Comparison of ENCODE assay signal across 9 cellular contexts in the genomic region with DNA sequence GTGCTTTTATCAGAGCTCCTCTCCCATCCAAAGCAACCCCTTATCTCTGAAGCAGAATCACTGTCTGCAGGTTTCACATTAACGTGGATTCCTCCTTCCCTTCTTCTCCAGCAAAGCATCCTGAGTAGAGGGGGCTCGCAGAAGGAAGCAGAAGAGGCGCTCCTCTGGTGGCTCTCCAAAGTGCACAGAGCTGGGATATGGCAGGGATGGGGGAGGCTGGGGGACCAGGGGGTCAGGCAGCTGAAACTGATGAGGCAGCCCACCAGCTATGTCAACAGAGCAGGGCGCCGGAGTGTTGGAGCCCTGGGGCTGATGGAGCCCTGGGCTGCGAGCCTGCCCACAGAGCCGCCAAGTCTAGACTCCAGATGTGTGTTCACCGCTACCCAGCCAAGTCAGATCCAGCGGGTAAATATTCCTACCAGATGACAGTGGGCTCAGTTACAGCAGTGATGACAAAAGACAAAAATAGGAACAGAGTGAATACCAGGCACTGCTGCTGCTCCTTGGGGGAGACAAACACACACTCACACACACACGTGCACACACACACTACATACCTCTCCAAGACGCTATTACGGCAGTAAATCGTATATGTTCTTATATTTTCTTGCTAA.
DNase-seq lines count a peak whose midpoint lies in the region; ATAC-seq lines count a peak whose summit lies in the region.
"Had no signal": no experiment of that assay in that cellular context is flagged by ENCODE, and none has a peak within 500 bp of the region (broad histone marks: within the 10 kb centered on the region; RNA-seq: fewer than 3 reads in every experiment).

No MANE protein-coding gene starts in this region.

- H3K36me3 ChIP-seq in ACC112 (ENCODE audit: insufficient read depth, low read length): no peaks in the 10 kb centered on the region
- peaks cover 0 to 4% of the 10 kb centered on the region in 2 donors for H3K36me3 ChIP-seq in muscle layer of duodenum (ENCODE audit: control insufficient read depth in 1 of 2, insufficient read depth in 2 of 2, low read length in 2 of 2)

- H3K79me2 ChIP-seq in ACC112 (ENCODE audit: control insufficient read depth, insufficient read depth, low read length, unreplicated experiment): no peaks in the 10 kb centered on the region

- H3K4me3 ChIP-seq in ACC112 (ENCODE audit: low read depth, low read length): peak overlapping the region; percentile 69
- peak overlapping the region in 1 of 2 donors; percentile 8 for H3K4me3 ChIP-seq in muscle layer of duodenum (ENCODE audit: low read depth in 1 of 2, low read length in 2 of 2)

- H3K9me3 ChIP-seq in muscle layer of duodenum (ENCODE audit: control insufficient read depth in 1 of 2, low read length in 2 of 2): no peaks in the 10 kb centered on the region

- peak overlapping the region; percentile 85 for H2AFZ ChIP-seq in ACC112 (ENCODE audit: low read length, unreplicated experiment)

- peak; percentile 98 for DNase-seq in NCI-H1694 (lab: John Stamatoyannopoulos, UW)
- DNase-seq in epidermal melanocyte (ENCODE audit: insufficient read length, low spot score): peak; percentile 53
- DNase-seq in NCI-H226: no peak
- DNase-seq in pons (ENCODE audit: low spot score): no peak
- DNase-seq: CD8-positive, alpha-beta T cell had no signal

- H3K27ac ChIP-seq in ACC112 (ENCODE audit: low read depth, low read length) (peak overlapping the region; percentile 68), muscle layer of duodenum (ENCODE audit: low read length) (peak overlapping the region; percentile 52)

- H3K4me1 ChIP-seq in ACC112 (ENCODE audit: control insufficient read depth, insufficient read depth, low read length, unreplicated experiment) (peaks cover 18% of the 10 kb centered on the region), muscle layer of duodenum (ENCODE audit: control insufficient read depth in 1 of 2, insufficient read depth in 2 of 2, low read length in 2 of 2) (no peaks in the 10 kb centered on the region)

- ATAC-seq in activated CD4-positive, CD25-positive, alpha-beta regulatory T cell treated with anti-CD3 and anti-CD28 coated beads, Interleukin-2, amount 50 U/mL, for 24 hours: no peak
- no peak for ATAC-seq in GM21381 (IDR thresholded peaks at IDR 0.05; ENCODE audit: unreplicated experiment)
- ATAC-seq: CD8-positive, alpha-beta T cell had no signal

- no peaks in the 10 kb centered on the region for H3K27me3 ChIP-seq in ACC112 (ENCODE audit: insufficient read depth, low read length)
- no peaks in the 10 kb centered on the region for H3K27me3 ChIP-seq in muscle layer of duodenum (ENCODE audit: low read depth, low read length)

Comparison
In these comparisons a context has a peak if more than half of its experiments do, and no peak if none do; other contexts are left out.
1. DNase-seq: peak in NCI-H1694 (single experiment) and epidermal melanocyte (single experiment); none in NCI-H226 (single experiment) and pons (single experiment).